25 cellular contexts compared by ENCODE assay signal in genomic region chr6:43523282-43523681, GRCh38. TPM values are rescaled to one million over a fixed set of nuclear protein-coding genes. Genes with fewer than 3 reads are reported as not detected.
A peak's percentile ranks its signal among the peaks of the same experiment; 100 is the strongest.
DNase-seq lines count a peak whose midpoint lies in the region; ATAC-seq, FAIRE-seq and TF ChIP-seq lines count a peak whose summit lies in the region.
"Had no signal": no experiment of that assay in that cellular context is flagged by ENCODE, and none has a peak within 500 bp of the region (broad histone marks: within the 10 kb centered on the region; RNA-seq: fewer than 3 reads in every experiment).

No MANE protein-coding gene starts in this region.

- no peak for TF ChIP-seq RAD21 in GM12878 (IDR thresholded peaks at IDR 0.05; ENCODE audit: insufficient read depth, low read depth, low read length)

- H3K79me2 ChIP-seq in GM12878 (ENCODE audit: control insufficient read depth, insufficient read depth, low read length) = peaks cover 9% of the 10 kb centered on the region

- no peak for DNase-seq in stimulated activated naive CD8-positive, alpha-beta T cell treated with anti-CD3 and anti-CD28 coated beads, Interleukin-15, Interleukin-2, amounts not matched to agents 100 U/mL and 50 U/mL, for 24 hours
- DNase-seq in stimulated activated naive CD8-positive, alpha-beta T cell treated with anti-CD3 and anti-CD28 coated beads, Interleukin-15, amount 100 ng/mL, for 72 hours = no peak
- no peak for DNase-seq in RWPE1 (ENCODE audit: low spot score)
- no peak for DNase-seq in GM12878 (ENCODE audit: low read depth, low spot score)
- no peak for DNase-seq in thyroid gland
- no peak for DNase-seq in frontal cortex (ENCODE audit: low spot score in 2 of 2)
- no peak for DNase-seq in AML-193 (lab: John Stamatoyannopoulos, UW)
- DNase-seq: COR-L47, DMS53, GOT3, HCEC 1CT, Kasumi-1, MV-4-11, NCI-H1105, NCI-H1436 treated with DMSO at 0.1 percent for 48 hours, NCI-H187 treated with DMSO at 0.1 percent for 48 hours, NCI-H2171 treated with DMSO at 0.1 percent for 48 hours, NCI-H524 treated with DMSO at 0.1 percent for 48 hours, NCI-H774, SJCRH30 had no signal

- H3K4me1 Mint-ChIP-seq in stimulated activated naive CD8-positive, alpha-beta T cell treated with anti-CD3 and anti-CD28 coated beads, Interleukin-15, amount 100 ng/mL, for 72 hours = no peaks in the 10 kb centered on the region

- no peaks in the 10 kb centered on the region for H3K9me3 Mint-ChIP-seq in stimulated activated naive CD8-positive, alpha-beta T cell treated with anti-CD3 and anti-CD28 coated beads, Interleukin-15, amount 100 ng/mL, for 72 hours

- TF ChIP-seq CTCF in RWPE1 (conservative IDR thresholded peaks at IDR 0.05; ENCODE audit: low read depth) (no peak), GM12878 (IDR thresholded peaks at IDR 0.05 in 2 of 3, conservative IDR thresholded peaks at IDR 0.05 in 1 of 3; ENCODE audit: control insufficient read depth in 2 of 3, extremely low read depth in 1 of 3, insufficient read depth in 1 of 3, low read depth in 3 of 3, low read length in 3 of 3) (no peak), thyroid gland (IDR thresholded peaks at IDR 0.05) (no peak)

- intact Hi-C loops in GM12878 (cut with micrococcal nuclease; ENCODE audit: unreplicated experiment) = no loop called here
- intact Hi-C loops in thyroid gland (cut with DNase I) = loop anchor here (5.0 kb wide), 1 partner anchor 49 kb away; no protein-coding TSS in a partner anchor

- H3K27me3 Mint-ChIP-seq in stimulated activated naive CD8-positive, alpha-beta T cell treated with anti-CD3 and anti-CD28 coated beads, Interleukin-15, amount 100 ng/mL, for 72 hours = no peaks in the 10 kb centered on the region

- FAIRE-seq in GM12878 (lab: Jason Lieb, UNC) = no peak
- FAIRE-seq in frontal cortex (lab: Jason Lieb, UNC) = no peak
- FAIRE-seq: RCC 7860 had no signal

- WGBS in GM12878 (ENCODE audit: insufficient coverage, insufficient replicate concordance, low lambda C conversion rate, missing lambda C conversion rate) = 94% methylated on average over 3 of the region's 3 CpGs
- WGBS in thyroid gland, 2 donors = 44 to 65% methylated on average over 3 of the region's 3 CpGs

- H3K36me3 ChIP-seq in GM12878 (ENCODE audit: control insufficient read depth in 2 of 2, insufficient read depth in 2 of 2, low read length in 1 of 2) = peaks cover 39 to 43% of the 10 kb centered on the region in 2 experiments
- H3K36me3 ChIP-seq in thyroid gland = peaks cover 66 to 76% of the 10 kb centered on the region in 2 donors

- in situ Hi-C loops in GM12878 (cut with MboI) = no loop called here

- ATAC-seq in stimulated activated naive CD8-positive, alpha-beta T cell treated with anti-CD3 and anti-CD28 coated beads, Interleukin-15, Interleukin-2, amounts not matched to agents 100 U/mL and 50 U/mL, for 24 hours = peak; percentile 5
- no peak for ATAC-seq in stimulated activated naive CD8-positive, alpha-beta T cell treated with anti-CD3 and anti-CD28 coated beads, Interleukin-15, amount 100 ng/mL, for 72 hours
- ATAC-seq in GM12878 (no peak; the same call in 2 of the 3 replicates), HG02763 (IDR thresholded peaks at IDR 0.05; ENCODE audit: unreplicated experiment) (no peak)
- ATAC-seq: Right ventricle myocardium inferior, SK-N-SH treated with all-trans-retinoic acid at 6 μM for 48 hours had no signal

- H2AFZ ChIP-seq in GM12878 (ENCODE audit: control insufficient read depth, low read depth, low read length) = no peak overlapping the region

- no peak overlapping the region for H3K4me2 ChIP-seq in GM12878 (ENCODE audit: control insufficient read depth, insufficient read depth)

- H3K9me3 ChIP-seq in GM12878 (replicated peaks; ENCODE audit: control insufficient read depth, insufficient read depth, low read length) = no peaks in the 10 kb centered on the region
- no peaks in the 10 kb centered on the region for H3K9me3 ChIP-seq in thyroid gland
- H3K9me3 ChIP-seq: SJCRH30 had no signal

- no TSS peak for BruUV-seq in GM12878 (replicated peaks; lab: Mats Ljungman, UMichigan)

- no peak overlapping the region for H3K9ac ChIP-seq in GM12878 (ENCODE audit: control insufficient read depth, insufficient read depth, low read length)

- no peak overlapping the region for H3K27ac Mint-ChIP-seq in stimulated activated naive CD8-positive, alpha-beta T cell treated with anti-CD3 and anti-CD28 coated beads, Interleukin-15, amount 100 ng/mL, for 72 hours

- POLR2A ChIA-PET in RWPE1 (lab: Yijun Ruan, JAX; ENCODE audit: low non-redundant PET) (no interaction called here), GM12878 (lab: Charles Lee) (no interaction called here)

- peak; percentile 47; the same call in 1 of the 2 replicates for TF ChIP-seq POLR2A in GM12878 (IDR thresholded peaks at IDR 0.05; ENCODE audit: low read depth, low read length)
- no peak for TF ChIP-seq POLR2A in thyroid gland (IDR thresholded peaks at IDR 0.05)

- H3K4me3 ChIP-seq in GM12878 (no peak overlapping the region), thyroid gland (replicated peaks in 1 of 3) (no peak overlapping the region)
- H3K4me3 ChIP-seq: SJCRH30 had no signal

- peak overlapping the region; percentile 63 for H3K27ac ChIP-seq in RWPE1
- H3K27ac ChIP-seq in GM12878 (ENCODE audit: control insufficient read depth, insufficient read depth) = no peak overlapping the region
- H3K27ac ChIP-seq in thyroid gland = peak overlapping the region in 2 of 3 donors; percentile 30 to 49
- H3K27ac ChIP-seq: SJCRH30 had no signal

- SMC1A ChIA-PET in GM12878 (lab: Charles Lee; ENCODE audit: uncharacterized antibody, unreplicated experiment) = no interaction called here

- H3K27me3 ChIP-seq in GM12878 (replicated peaks in 1 of 2; ENCODE audit: control insufficient read depth in 2 of 2, insufficient read depth in 2 of 2, low read length in 1 of 2) = no peaks in the 10 kb centered on the region
- H3K27me3 ChIP-seq in thyroid gland = no peaks in the 10 kb centered on the region
- H3K27me3 ChIP-seq: SJCRH30 had no signal

- no peak overlapping the region for H3K4me3 Mint-ChIP-seq in stimulated activated naive CD8-positive, alpha-beta T cell treated with anti-CD3 and anti-CD28 coated beads, Interleukin-15, amount 100 ng/mL, for 72 hours

- no peaks in the 10 kb centered on the region for H4K20me1 ChIP-seq in GM12878 (ENCODE audit: control insufficient read depth, insufficient read depth)

- no peak for TF ChIP-seq EP300 in GM12878 (IDR thresholded peaks at IDR 0.05; ENCODE audit: borderline replicate concordance in 1 of 2, control insufficient read depth in 1 of 2, low read depth in 2 of 2, low read length in 2 of 2)

- H3K4me1 ChIP-seq in GM12878 (ENCODE audit: control insufficient read depth, insufficient read depth, low read length) = no peaks in the 10 kb centered on the region
- H3K4me1 ChIP-seq in thyroid gland = peaks cover 18 to 32% of the 10 kb centered on the region in 2 donors
- H3K4me1 ChIP-seq: SJCRH30 had no signal

- RAD21 ChIA-PET in GM12878 (lab: Charles Lee; ENCODE audit: unreplicated experiment) = no interaction called here

- CTCF ChIA-PET in RWPE1 (lab: Yijun Ruan, JAX) = no interaction called here
- CTCF ChIA-PET in GM12878 (lab: Yijun Ruan, JAX) = no interaction called here

RNA-seq across cellular contexts. Expression of gene POLR1C, which starts 6.4 kb away (rescaled TPM):
- 64.7 and 70.1 TPM in 2 replicates for total RNA-seq in GM12878 (2013; cell fraction: nucleolus; rRNA removed)
- total RNA-seq in GM12878 (2014; rRNA removed) (40.0 and 42.8 TPM in 2 replicates), GM12878 (2014; rRNA removed; fragmentation: Illumina TruSeq; extraction: Trizol) (39.0 and 40.7 TPM in 2 replicates), GM12878 (2021) (48.9 and 51.2 TPM in 2 replicates), thyroid gland (10 to 100 TPM; 27.6 to 41.9 (median 38.2) TPM), frontal cortex (27.7 TPM)
- 46.5 TPM for polyA plus RNA-seq in GM12878 (2011; ENCODE audit: low read depth)
- polyA plus RNA-seq in GM12878 (2011; rRNA removed) (93.5 and 108 TPM in 2 replicates), GM12878 (2014; fragmentation: Illumina TruSeq; extraction: Trizol) (63.9 and 96.9 TPM in 2 replicates), GM12878 (2014; fragmentation: Nextera tagmentation; extraction: Ambion mirVana) (100 to 1,000 TPM; 164 to 180 TPM), GM12878 (2014; rRNA removed) (51.2 and 53.9 TPM in 2 replicates), GM12878 (2016; fragmentation: Nextera tagmentation; extraction: Ambion mirVana) (10 to 100 TPM; 68.5 to 72.1 TPM)
- polyA plus RNA-seq in GM12878 (2011; cell fraction: cytosol; rRNA removed) = 73.3 and 83.3 TPM in 2 replicates
- polyA plus RNA-seq in GM12878 (2011; cell fraction: nucleus; rRNA removed) = 116 and 136 TPM in 2 replicates
- polyA plus RNA-seq in GM12878 (2012) = 43.7 and 55.9 TPM in 2 replicates
- 63.9 and 89.8 TPM in 2 replicates for polyA minus RNA-seq in GM12878 (2011; rRNA and poly(A)+ RNA removed)
- 14.0 and 19.0 TPM in 2 replicates for polyA minus RNA-seq in GM12878 (2011; cell fraction: cytosol; rRNA and poly(A)+ RNA removed)
- 19.8 and 20.5 TPM in 2 replicates for polyA minus RNA-seq in GM12878 (2011; cell fraction: nucleus; rRNA and poly(A)+ RNA removed)

RNA-seq across cellular contexts. Expression of gene YIPF3, which starts 6.6 kb away (rescaled TPM):
- total RNA-seq in GM12878 (2013; cell fraction: nucleolus; rRNA removed) = 44.9 and 46.2 TPM in 2 replicates
- 45.0 and 46.5 TPM in 2 replicates for total RNA-seq in GM12878 (2014; rRNA removed)
- 20.2 and 20.5 TPM in 2 replicates for total RNA-seq in GM12878 (2014; rRNA removed; fragmentation: Illumina TruSeq; extraction: Trizol)
- total RNA-seq in GM12878 (2021) = 43.0 and 47.6 TPM in 2 replicates
- 29.7 TPM for polyA plus RNA-seq in GM12878 (2011; ENCODE audit: low read depth)
- polyA plus RNA-seq in GM12878 (2011; rRNA removed) = 38.2 and 88.8 TPM in 2 replicates
- polyA plus RNA-seq in GM12878 (2011; cell fraction: cytosol; rRNA removed) = 59.6 and 67.2 TPM in 2 replicates
- 129 and 158 TPM in 2 replicates for polyA plus RNA-seq in GM12878 (2011; cell fraction: nucleus; rRNA removed)
- polyA plus RNA-seq in GM12878 (2012) = 48.1 and 48.5 TPM in 2 replicates
- polyA plus RNA-seq in GM12878 (2014; fragmentation: Illumina TruSeq; extraction: Trizol) = 33.5 and 42.4 TPM in 2 replicates
- polyA plus RNA-seq in GM12878 (2014; fragmentation: Nextera tagmentation; extraction: Ambion mirVana) = 10 to 100 TPM; 25.0 to 29.8 TPM
- polyA plus RNA-seq in GM12878 (2014; rRNA removed) = 36.6 and 44.3 TPM in 2 replicates
- polyA plus RNA-seq in GM12878 (2016; fragmentation: Nextera tagmentation; extraction: Ambion mirVana) = 10 to 100 TPM; 60.4 TPM
- 80.2 and 138 TPM in 2 replicates for polyA minus RNA-seq in GM12878 (2011; rRNA and poly(A)+ RNA removed)
- polyA minus RNA-seq in GM12878 (2011; cell fraction: cytosol; rRNA and poly(A)+ RNA removed) = 14.8 and 20.0 TPM in 2 replicates
- 35.5 and 44.6 TPM in 2 replicates for polyA minus RNA-seq in GM12878 (2011; cell fraction: nucleus; rRNA and poly(A)+ RNA removed)
- 100 to 1,000 TPM; 126 to 145 (median 128) TPM for total RNA-seq in thyroid gland
- total RNA-seq in frontal cortex = 68.5 TPM

RNA-seq across cellular contexts. Expression of gene LRRC73, which starts 13.1 kb away (rescaled TPM):
- 0.23 and 0.51 TPM in 2 replicates for total RNA-seq in GM12878 (2013; cell fraction: nucleolus; rRNA removed)
- not detected in 2 replicates for total RNA-seq in GM12878 (2014; rRNA removed)
- total RNA-seq in GM12878 (2014; rRNA removed; fragmentation: Illumina TruSeq; extraction: Trizol) = not detected in 2 replicates
- total RNA-seq in GM12878 (2021) = 0.13 and 0.19 TPM in 2 replicates
- not detected for polyA plus RNA-seq in GM12878 (2011; ENCODE audit: low read depth)
- not detected in 2 replicates for polyA plus RNA-seq in GM12878 (2011; rRNA removed)
- polyA plus RNA-seq in GM12878 (2011; cell fraction: cytosol; rRNA removed) = 0.03 TPM in 2 replicates
- polyA plus RNA-seq in GM12878 (2011; cell fraction: nucleus; rRNA removed) = 0.09 and 0.15 TPM in 2 replicates
- polyA plus RNA-seq in GM12878 (2012) = not detected in 2 replicates
- not detected in 2 replicates for polyA plus RNA-seq in GM12878 (2014; fragmentation: Illumina TruSeq; extraction: Trizol)
- polyA plus RNA-seq in GM12878 (2014; fragmentation: Nextera tagmentation; extraction: Ambion mirVana) = not detected
- 0.09 TPM in 1 of 2 replicates, not detected in the other for polyA plus RNA-seq in GM12878 (2014; rRNA removed)
- polyA plus RNA-seq in GM12878 (2016; fragmentation: Nextera tagmentation; extraction: Ambion mirVana) = not detected
- 0.15 TPM in 1 of 2 replicates, not detected in the other for polyA minus RNA-seq in GM12878 (2011; rRNA and poly(A)+ RNA removed)
- polyA minus RNA-seq in GM12878 (2011; cell fraction: cytosol; rRNA and poly(A)+ RNA removed) = not detected in 2 replicates
- 0.60 and 0.86 TPM in 2 replicates for polyA minus RNA-seq in GM12878 (2011; cell fraction: nucleus; rRNA and poly(A)+ RNA removed)
- total RNA-seq in thyroid gland = 1 to 10 TPM in 3 of 4 donors, under 1 TPM in 1; 0.67 to 2.0 (median 1.6) TPM
- 2.9 TPM for total RNA-seq in frontal cortex
- total RNA-seq: Daoy had no signal

RNA-seq across cellular contexts. Expression of gene TJAP1, which starts 45.9 kb away (rescaled TPM):
- total RNA-seq in GM12878 (2013; cell fraction: nucleolus; rRNA removed) = 21.5 and 21.7 TPM in 2 replicates
- total RNA-seq in GM12878 (2014; rRNA removed) = 13.6 and 15.8 TPM in 2 replicates
- 6.2 and 8.1 TPM in 2 replicates for total RNA-seq in GM12878 (2014; rRNA removed; fragmentation: Illumina TruSeq; extraction: Trizol)
- total RNA-seq in GM12878 (2021) = 22.6 and 26.5 TPM in 2 replicates
- polyA plus RNA-seq in GM12878 (2011; ENCODE audit: low read depth) = 9.2 TPM
- 10.8 and 18.0 TPM in 2 replicates for polyA plus RNA-seq in GM12878 (2011; rRNA removed)
- polyA plus RNA-seq in GM12878 (2011; cell fraction: cytosol; rRNA removed) = 16.8 and 18.8 TPM in 2 replicates
- 70.5 and 83.5 TPM in 2 replicates for polyA plus RNA-seq in GM12878 (2011; cell fraction: nucleus; rRNA removed)
- 14.3 and 17.2 TPM in 2 replicates for polyA plus RNA-seq in GM12878 (2012)
- polyA plus RNA-seq in GM12878 (2014; fragmentation: Illumina TruSeq; extraction: Trizol) = 7.0 and 13.9 TPM in 2 replicates
- polyA plus RNA-seq in GM12878 (2014; fragmentation: Nextera tagmentation; extraction: Ambion mirVana) = under 1 TPM; 0.11 to 0.42 TPM
- polyA plus RNA-seq in GM12878 (2014; rRNA removed) = 18.9 and 23.9 TPM in 2 replicates
- 10 to 100 TPM; 10.0 to 11.7 TPM for polyA plus RNA-seq in GM12878 (2016; fragmentation: Nextera tagmentation; extraction: Ambion mirVana)
- polyA minus RNA-seq in GM12878 (2011; rRNA and poly(A)+ RNA removed) = 9.9 and 12.4 TPM in 2 replicates
- 3.2 and 6.5 TPM in 2 replicates for polyA minus RNA-seq in GM12878 (2011; cell fraction: cytosol; rRNA and poly(A)+ RNA removed)
- 10.3 and 15.7 TPM in 2 replicates for polyA minus RNA-seq in GM12878 (2011; cell fraction: nucleus; rRNA and poly(A)+ RNA removed)
- 10 to 100 TPM; 23.2 to 42.4 (median 34.4) TPM for total RNA-seq in thyroid gland
- 2.9 TPM for total RNA-seq in frontal cortex

RNA-seq across cellular contexts. Expression of gene XPO5, which starts 52.6 kb away (rescaled TPM):
- 100 and 112 TPM in 2 replicates for total RNA-seq in GM12878 (2013; cell fraction: nucleolus; rRNA removed)
- total RNA-seq in GM12878 (2014; rRNA removed) (42.1 and 55.9 TPM in 2 replicates), GM12878 (2014; rRNA removed; fragmentation: Illumina TruSeq; extraction: Trizol) (33.3 and 34.3 TPM in 2 replicates), GM12878 (2021) (56.9 and 76.0 TPM in 2 replicates), thyroid gland (10 to 100 TPM; 22.2 to 58.6 (median 32.9) TPM), frontal cortex (55.0 TPM)
- 25.1 TPM for polyA plus RNA-seq in GM12878 (2011; ENCODE audit: low read depth)
- polyA plus RNA-seq in GM12878 (2011; rRNA removed) (56.8 and 68.5 TPM in 2 replicates), GM12878 (2014; fragmentation: Illumina TruSeq; extraction: Trizol) (40.2 and 48.0 TPM in 2 replicates), GM12878 (2014; fragmentation: Nextera tagmentation; extraction: Ambion mirVana) (10 to 100 TPM; 11.3 to 21.7 TPM), GM12878 (2014; rRNA removed) (41.0 and 41.1 TPM in 2 replicates), GM12878 (2016; fragmentation: Nextera tagmentation; extraction: Ambion mirVana) (10 to 100 TPM; 38.2 to 49.6 TPM)
- 59.5 and 68.4 TPM in 2 replicates for polyA plus RNA-seq in GM12878 (2011; cell fraction: cytosol; rRNA removed)
- 79.3 and 85.6 TPM in 2 replicates for polyA plus RNA-seq in GM12878 (2011; cell fraction: nucleus; rRNA removed)
- polyA plus RNA-seq in GM12878 (2012) = 22.9 and 24.5 TPM in 2 replicates
- 68.9 and 82.4 TPM in 2 replicates for polyA minus RNA-seq in GM12878 (2011; rRNA and poly(A)+ RNA removed)
- polyA minus RNA-seq in GM12878 (2011; cell fraction: cytosol; rRNA and poly(A)+ RNA removed) = 20.8 and 31.5 TPM in 2 replicates
- 46.1 and 87.2 TPM in 2 replicates for polyA minus RNA-seq in GM12878 (2011; cell fraction: nucleus; rRNA and poly(A)+ RNA removed)
